Comparison of ENCODE assay signal across 1 cellular context in genomic region chr15:84716036-84716732, GRCh38.
TF ChIP-seq lines count a peak whose summit lies in the region.

Gene SEC11A, minus strand, starts transcription at chr15:84716139. Its CDS starts 64 bp downstream, at chr15:84716075.

TF ChIP-seq in K562, 482 proteins besides CTCF, POLR2A, EP300 and RAD21 (continued from another document and continues in another):
- 0 out of 2 replicates have a peak, but pooled peaks have one; percentile 8 for TF ChIP-seq JUN (IDR thresholded peaks at IDR 0.05; ENCODE audit: borderline replicate concordance, low read depth, low read length)
- no peak; the same call in 1 of the 2 replicates for TF ChIP-seq JUN (CRISPR knock-in tag; IDR thresholded peaks at IDR 0.05; ENCODE audit: borderline replicate concordance)
- no peak; the same call in 1 of the 2 replicates for TF ChIP-seq HMBOX1 (IDR thresholded peaks at IDR 0.05)
- no peak for TF ChIP-seq HIVEP1 (CRISPR knock-in tag; IDR thresholded peaks at IDR 0.05)
- no peak for TF ChIP-seq YBX1 (IDR thresholded peaks at IDR 0.05)
- no peak for TF ChIP-seq TSHZ1 (CRISPR knock-in tag; IDR thresholded peaks at IDR 0.05)
- no peak for TF ChIP-seq CAMTA2 (CRISPR knock-in tag; conservative IDR thresholded peaks at IDR 0.05)
- TF ChIP-seq NCOA1 (IDR thresholded peaks at IDR 0.05; ENCODE audit: low read depth): peak; percentile 95
- no peak for TF ChIP-seq PRMT5 (CRISPR knock-in tag; IDR thresholded peaks at IDR 0.05)
- no peak for TF ChIP-seq ZNF121 (CRISPR knock-in tag; conservative IDR thresholded peaks at IDR 0.05)
- TF ChIP-seq MEF2D (tag; conservative IDR thresholded peaks at IDR 0.05; ENCODE audit: low read depth): no peak
- TF ChIP-seq RHOXF2B (CRISPR knock-in tag; conservative IDR thresholded peaks at IDR 0.05): no peak
- no peak for TF ChIP-seq GABPB2 (CRISPR knock-in tag; conservative IDR thresholded peaks at IDR 0.05)
- no peak for TF ChIP-seq POU5F1 (IDR thresholded peaks at IDR 0.05; ENCODE audit: borderline replicate concordance, low read depth, low read length, partially characterized antibody)
- peak; percentile 87 for TF ChIP-seq ZEB2 (IDR thresholded peaks at IDR 0.05)
- 0 out of 2 replicates have a peak, but pooled peaks have one; percentile 44 for TF ChIP-seq XRCC5 (IDR thresholded peaks at IDR 0.05; ENCODE audit: low read depth, low read length)
- TF ChIP-seq ZNF511 (CRISPR knock-in tag; IDR thresholded peaks at IDR 0.05): peak; percentile 5; the same call in 1 of the 2 replicates
- no peak for TF ChIP-seq NFIX (CRISPR knock-in tag; IDR thresholded peaks at IDR 0.05; ENCODE audit: low read depth)
- no peak for TF ChIP-seq KAT2B (IDR thresholded peaks at IDR 0.05; ENCODE audit: low read depth, low read length)
- no peak for TF ChIP-seq SAFB2 (IDR thresholded peaks at IDR 0.05; ENCODE audit: borderline replicate concordance, low read depth, low read length, severe bottlenecking)
- TF ChIP-seq ASH1L (IDR thresholded peaks at IDR 0.05; ENCODE audit: borderline replicate concordance, low read depth, partially characterized antibody): peak; percentile 37
- peak; percentile 75 for TF ChIP-seq PML (IDR thresholded peaks at IDR 0.05; ENCODE audit: low read length)
- no peak; the same call in none of the 2 replicates for TF ChIP-seq GMEB1 (CRISPR knock-in tag; IDR thresholded peaks at IDR 0.05)
- TF ChIP-seq ZNF239 (CRISPR knock-in tag; IDR thresholded peaks at IDR 0.05): no peak; the same call in 1 of the 2 replicates
- TF ChIP-seq PBX2 (CRISPR knock-in tag; IDR thresholded peaks at IDR 0.05; ENCODE audit: low read depth): no peak
- no peak for TF ChIP-seq PBX2 (tag; conservative IDR thresholded peaks at IDR 0.05; ENCODE audit: low read depth)
- no peak for TF ChIP-seq PTBP1 (IDR thresholded peaks at IDR 0.05; ENCODE audit: low read depth, low read length)
- peak; percentile 64; the same call in 1 of the 2 replicates for TF ChIP-seq ZBTB17 (CRISPR knock-in tag; IDR thresholded peaks at IDR 0.05)
- TF ChIP-seq SRSF1 (IDR thresholded peaks at IDR 0.05; ENCODE audit: low read depth, low read length): no peak
- peak; percentile 68; the same call in 1 of the 2 replicates for TF ChIP-seq MXI1 (IDR thresholded peaks at IDR 0.05; ENCODE audit: low read depth, low read length)
- no peak for TF ChIP-seq NEUROD1 (IDR thresholded peaks at IDR 0.05; ENCODE audit: borderline replicate concordance, low read depth, low read length, partially characterized antibody)
- TF ChIP-seq RUNX1 (IDR thresholded peaks at IDR 0.05; ENCODE audit: low read depth): no peak
- TF ChIP-seq YY1 (IDR thresholded peaks at IDR 0.05; ENCODE audit: borderline replicate concordance in 1 of 3, control insufficient read depth in 1 of 3, extremely low read depth in 1 of 3, insufficient read depth in 3 of 3, insufficient read length in 1 of 3, insufficient replicate concordance in 2 of 3, low read depth in 1 of 3, low read length in 2 of 3): peak; percentile 40 to 90 (median 78)
- peak; percentile 77 for TF ChIP-seq ZKSCAN1 (IDR thresholded peaks at IDR 0.05; ENCODE audit: low read depth, low read length)
- no peak for TF ChIP-seq ZNF444 (CRISPR knock-in tag; IDR thresholded peaks at IDR 0.05)
- no peak for TF ChIP-seq ZNF253 (CRISPR knock-in tag; conservative IDR thresholded peaks at IDR 0.05)
- TF ChIP-seq ZBTB33 (CRISPR knock-in tag; IDR thresholded peaks at IDR 0.05): peak; percentile 61; the same call in 1 of the 2 replicates
- no peak for TF ChIP-seq ZNF699 (CRISPR knock-in tag; IDR thresholded peaks at IDR 0.05; ENCODE audit: insufficient replicate concordance)
- peak; percentile 94 for TF ChIP-seq MYNN (IDR thresholded peaks at IDR 0.05)
- no peak for TF ChIP-seq MYNN (CRISPR knock-in tag; IDR thresholded peaks at IDR 0.05)
- no peak for TF ChIP-seq TEAD2 (tag; IDR thresholded peaks at IDR 0.05)
- TF ChIP-seq TEAD4 (IDR thresholded peaks at IDR 0.05; ENCODE audit: low read length): no peak
- TF ChIP-seq TEAD4 (CRISPR knock-in tag; IDR thresholded peaks at IDR 0.05; ENCODE audit: borderline replicate concordance): no peak
- TF ChIP-seq ZNF79 (CRISPR knock-in tag; IDR thresholded peaks at IDR 0.05; ENCODE audit: low read depth): no peak
- TF ChIP-seq ZBTB11 (CRISPR knock-in tag; IDR thresholded peaks at IDR 0.05): peak; percentile 92 to 99 (median 98)
- TF ChIP-seq MTA1 (IDR thresholded peaks at IDR 0.05; ENCODE audit: borderline replicate concordance): peak; percentile 42; the same call in 1 of the 2 replicates
- no peak; the same call in 1 of the 2 replicates for TF ChIP-seq NCOR1 (IDR thresholded peaks at IDR 0.05)
- no peak for TF ChIP-seq DNMT1 (IDR thresholded peaks at IDR 0.05)
- TF ChIP-seq BCOR (IDR thresholded peaks at IDR 0.05): peak; percentile 68
- no peak for TF ChIP-seq RFX7 (CRISPR knock-in tag; IDR thresholded peaks at IDR 0.05)
- no peak for TF ChIP-seq ZNF655 (CRISPR knock-in tag; IDR thresholded peaks at IDR 0.05)
- TF ChIP-seq CREB1 (IDR thresholded peaks at IDR 0.05): peak; percentile 48
- peak; percentile 66; the same call in 1 of the 2 replicates for TF ChIP-seq CREB1 (CRISPR knock-in tag; IDR thresholded peaks at IDR 0.05)
- TF ChIP-seq HDAC2 (IDR thresholded peaks at IDR 0.05): 0 out of 2 replicates have a peak, but pooled peaks have one; percentile 67
- TF ChIP-seq CSDE1 (IDR thresholded peaks at IDR 0.05): no peak
